8 cellular contexts compared by ENCODE assay signal in genomic region chr2:215931256-215931903, GRCh38.
DNase-seq lines count a peak whose midpoint lies in the region; ATAC-seq, FAIRE-seq and TF ChIP-seq lines count a peak whose summit lies in the region.

No MANE protein-coding gene starts in this region.

- in situ Hi-C loops in astrocyte of the cerebellum (cut with HindIII; ENCODE audit: low sequenced_read_pairs) = loop anchor here (10.0 kb wide), 1 partner anchor 977 kb away; no protein-coding TSS in a partner anchor

- H3K27ac ChIP-seq in hepatocyte = peak overlapping the region; percentile 84
- H3K27ac ChIP-seq in small intestine (ENCODE audit: low read depth in 1 of 2, low read length in 1 of 2) = no peak overlapping the region

- TF ChIP-seq CTCF in astrocyte of the cerebellum (IDR thresholded peaks at IDR 0.05; ENCODE audit: low read depth, low read length, missing control alignments) (peak; percentile 97), hepatocyte (IDR thresholded peaks at IDR 0.05; ENCODE audit: poor library complexity) (peak; percentile 97)

- H3K9me3 ChIP-seq in hepatocyte (ENCODE audit: low read depth) (no peaks in the 10 kb centered on the region), small intestine (ENCODE audit: control insufficient read depth, low read depth) (no peaks in the 10 kb centered on the region)

- ATAC-seq in HG02588 (IDR thresholded peaks at IDR 0.05; ENCODE audit: unreplicated experiment) = peak; percentile 85

- H3K4me3 ChIP-seq in astrocyte of the cerebellum (ENCODE audit: low read depth, low read length) (no peak overlapping the region), hepatocyte (no peak overlapping the region), small intestine (ENCODE audit: low read depth in 1 of 2, low read length in 2 of 2) (no peak overlapping the region)

- no peak overlapping the region for H2AFZ ChIP-seq in hepatocyte

- H3K9me2 ChIP-seq in hepatocyte (replicated peaks; ENCODE audit: insufficient read depth) = no peaks in the 10 kb centered on the region

- H3K79me2 ChIP-seq in hepatocyte = no peaks in the 10 kb centered on the region

- no peak for FAIRE-seq in small intestine (lab: Jason Lieb, UNC)

- peak; percentile 40 to 67 for DNase-seq in NCI-H524 (lab: John Stamatoyannopoulos, UW)
- DNase-seq in NCI-H524 treated with DMSO at 0.1 percent for 48 hours (lab: John Stamatoyannopoulos, UW) = no peak
- peak; percentile 21 for DNase-seq in NCI-H1092 treated with DMSO at 0.1 percent for 48 hours (lab: John Stamatoyannopoulos, UW)
- peak; percentile 33 to 44 for DNase-seq in SW 1271 (lab: John Stamatoyannopoulos, UW)
- peak; percentile 76 for DNase-seq in astrocyte of the cerebellum (ENCODE audit: low read depth)
- DNase-seq in hepatocyte (ENCODE audit: low spot score) = peak; percentile 82
- DNase-seq in small intestine = peak; percentile 65

- H3K36me3 ChIP-seq in hepatocyte (replicated peaks; ENCODE audit: insufficient read depth, low read depth) (no peaks in the 10 kb centered on the region), small intestine (ENCODE audit: control insufficient read depth in 2 of 2, insufficient read depth in 2 of 2, low read length in 2 of 2) (no peaks in the 10 kb centered on the region)

- 5% methylated on average over 8 of the region's 8 CpGs for WGBS in hepatocyte (ENCODE audit: low lambda C conversion rate, missing lambda C conversion rate)
- 6 to 11% (median 9%) methylated on average over 8 of the region's 8 CpGs for WGBS in small intestine, 3 donors

- H4K20me1 ChIP-seq in hepatocyte (ENCODE audit: insufficient read depth, poor library complexity, severe bottlenecking) = no peaks in the 10 kb centered on the region

- peak overlapping the region; percentile 54 for H3K4me2 ChIP-seq in hepatocyte

- H3K4me1 ChIP-seq in hepatocyte (ENCODE audit: insufficient read depth) (peaks cover 14% of the 10 kb centered on the region), small intestine (ENCODE audit: control insufficient read depth in 2 of 2, insufficient read depth in 1 of 2, low read depth in 1 of 2, low read length in 1 of 2) (no peaks in the 10 kb centered on the region)

- H3K27me3 ChIP-seq in hepatocyte = no peaks in the 10 kb centered on the region
- H3K27me3 ChIP-seq in small intestine (ENCODE audit: control insufficient read depth in 2 of 2, insufficient read depth in 2 of 2, low read length in 2 of 2) = no peaks in the 10 kb centered on the region
